Comparison of ENCODE assay signal across 10 cellular contexts in the genomic region with DNA sequence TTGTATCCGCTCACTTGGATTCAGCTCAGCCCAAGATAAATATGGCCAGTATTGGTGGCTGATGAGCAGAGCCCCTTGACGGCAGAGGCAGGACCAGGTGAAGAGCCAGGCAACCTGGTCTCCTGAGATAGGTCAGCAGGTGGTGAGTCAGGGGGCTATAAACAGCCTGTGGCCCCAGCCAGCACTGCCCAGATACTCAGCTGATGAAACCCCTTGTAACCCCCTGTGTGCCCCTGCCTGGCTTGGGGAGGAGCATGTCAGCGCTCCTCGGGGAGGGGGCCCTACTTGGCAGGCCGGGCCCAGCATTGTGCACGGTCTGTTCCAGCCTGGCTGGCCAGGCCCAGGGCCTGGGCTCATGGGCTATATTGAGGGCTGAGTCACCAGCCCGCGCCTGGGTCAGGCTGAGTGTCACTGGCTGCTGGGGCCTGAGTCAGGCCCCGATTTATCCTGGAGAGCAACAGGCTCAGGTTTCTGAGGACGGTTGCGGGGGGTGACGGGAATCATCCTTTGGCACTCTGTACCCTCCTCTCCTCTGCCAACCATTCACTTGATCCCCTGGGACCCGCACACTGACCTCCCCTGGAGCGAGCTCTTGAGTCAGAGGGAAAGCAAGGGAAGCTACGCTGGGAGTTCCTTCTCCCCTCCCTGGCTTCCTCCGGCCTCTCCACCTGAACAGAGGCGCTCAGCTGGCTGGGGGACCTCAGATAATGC. TPM values are rescaled to one million over a fixed set of nuclear protein-coding genes. Genes with fewer than 3 reads are reported as not detected.
DNase-seq lines count a peak whose midpoint lies in the region; ATAC-seq, FAIRE-seq and TF ChIP-seq lines count a peak whose summit lies in the region.
"Had no signal": no experiment of that assay in that cellular context is flagged by ENCODE, and none has a peak within 500 bp of the region (broad histone marks: within the 10 kb centered on the region; RNA-seq: fewer than 3 reads in every experiment).

No MANE protein-coding gene starts in this region.

- FAIRE-seq in bronchial epithelial cell (lab: Jason Lieb, UNC) (no peak), kidney (lab: Jason Lieb, UNC) (no peak)

- CTCF ChIA-PET in activated CD8-positive, alpha-beta T cell treated with anti-CD3 and anti-CD28 coated beads for 36 hours (lab: Charles Lee), result interaction anchor here (1.0 to 1.2 kb wide), 2 partner anchors 56 to 102 kb away, joined by 3 read pairs; no protein-coding TSS in a partner anchor

- TF ChIP-seq CTCF in bronchial epithelial cell (IDR thresholded peaks at IDR 0.05; ENCODE audit: insufficient read depth, low read length, severe bottlenecking) (no peak), kidney (IDR thresholded peaks at IDR 0.05; ENCODE audit: borderline replicate concordance, extremely low read depth, insufficient read depth) (no peak), type B pancreatic cell (conservative IDR thresholded peaks at IDR 0.05) (no peak)
- no peak for TF ChIP-seq CTCF in activated CD8-positive, alpha-beta T cell treated with anti-CD3 and anti-CD28 coated beads for 36 hours (IDR thresholded peaks at IDR 0.05)

- H3K9ac ChIP-seq in HUES48 (ENCODE audit: low read depth, low read length) (no peak overlapping the region), kidney (ENCODE audit: low read length in 2 of 2) (no peak overlapping the region)

- H3K9me3 Mint-ChIP-seq in type B pancreatic cell, result no peaks in the 10 kb centered on the region
- H3K9me3 Mint-ChIP-seq in activated CD8-positive, alpha-beta T cell treated with anti-CD3 and anti-CD28 coated beads for 36 hours, result no peaks in the 10 kb centered on the region
- H3K9me3 Mint-ChIP-seq: central memory CD8-positive, alpha-beta T cell had no signal

- H3K36me3 ChIP-seq in HUES48 (ENCODE audit: control insufficient read depth, insufficient read depth, low read length), result no peaks in the 10 kb centered on the region
- H3K36me3 ChIP-seq in bronchial epithelial cell (ENCODE audit: control insufficient read depth, insufficient read depth, low read length), result no peaks in the 10 kb centered on the region
- no peaks in the 10 kb centered on the region for H3K36me3 ChIP-seq in kidney (ENCODE audit: control insufficient read depth in 1 of 2, insufficient read depth in 2 of 2, low read length in 2 of 2)
- H3K36me3 ChIP-seq: WERI-Rb-1 had no signal

- peaks cover 16% of the 10 kb centered on the region for H3K4me1 Mint-ChIP-seq in type B pancreatic cell (ENCODE audit: unreplicated experiment)
- peaks cover 15% of the 10 kb centered on the region for H3K4me1 Mint-ChIP-seq in activated CD8-positive, alpha-beta T cell treated with anti-CD3 and anti-CD28 coated beads for 36 hours (ENCODE audit: low read depth)

- H3K27me3 Mint-ChIP-seq in type B pancreatic cell, result peaks cover 7% of the 10 kb centered on the region
- H3K27me3 Mint-ChIP-seq in activated CD8-positive, alpha-beta T cell treated with anti-CD3 and anti-CD28 coated beads for 36 hours, result peaks cover 38% of the 10 kb centered on the region

- H3K27ac ChIP-seq in HUES48 (ENCODE audit: low read depth, low read length) (peak overlapping the region; percentile 59), kidney (ENCODE audit: low read depth in 2 of 2, low read length in 2 of 2) (no peak overlapping the region)
- H3K27ac ChIP-seq: WERI-Rb-1 had no signal

- no peak for ATAC-seq in activated CD8-positive, alpha-beta T cell treated with anti-CD3 and anti-CD28 coated beads for 36 hours
- ATAC-seq in HG02759 (IDR thresholded peaks at IDR 0.05; ENCODE audit: unreplicated experiment), result no peak

- POLR2A ChIA-PET in activated CD8-positive, alpha-beta T cell treated with anti-CD3 and anti-CD28 coated beads for 36 hours (lab: Charles Lee), result interaction anchor here (0.6 kb wide), 2 partner anchors 36 to 275 kb away, joined by 3 read pairs; no protein-coding TSS in a partner anchor

- DNase-seq in bronchial epithelial cell (ENCODE audit: low read depth) (peak; percentile 32), kidney (peak; percentile 58), type B pancreatic cell (ENCODE audit: extremely low spot score, unreplicated experiment) (no peak), NCI-H2171 (lab: John Stamatoyannopoulos, UW) (no peak)
- no peak for DNase-seq in activated CD8-positive, alpha-beta T cell treated with anti-CD3 and anti-CD28 coated beads for 36 hours
- DNase-seq: midbrain, WERI-Rb-1 had no signal

- H3K9me3 ChIP-seq in HUES48 (ENCODE audit: control insufficient read depth, insufficient read depth, low read length) (no peaks in the 10 kb centered on the region), kidney (ENCODE audit: control insufficient read depth in 1 of 2, low read length in 2 of 2) (no peaks in the 10 kb centered on the region)

- H3K27ac Mint-ChIP-seq in type B pancreatic cell, result peak overlapping the region; percentile 23
- H3K27ac Mint-ChIP-seq in activated CD8-positive, alpha-beta T cell treated with anti-CD3 and anti-CD28 coated beads for 36 hours, result no peak overlapping the region

- peak overlapping the region; percentile 60 for H3K4me3 Mint-ChIP-seq in type B pancreatic cell
- H3K4me3 Mint-ChIP-seq in activated CD8-positive, alpha-beta T cell treated with anti-CD3 and anti-CD28 coated beads for 36 hours, result no peak overlapping the region
- H3K4me3 Mint-ChIP-seq: central memory CD8-positive, alpha-beta T cell had no signal

- H3K27me3 ChIP-seq in HUES48 (ENCODE audit: control insufficient read depth, insufficient read depth, low read length), result peaks cover 29% of the 10 kb centered on the region
- peaks cover 17% of the 10 kb centered on the region for H3K27me3 ChIP-seq in bronchial epithelial cell (ENCODE audit: control insufficient read depth, insufficient read depth, low read length)

- H3K36me3 Mint-ChIP-seq in type B pancreatic cell, result no peaks in the 10 kb centered on the region
- no peaks in the 10 kb centered on the region for H3K36me3 Mint-ChIP-seq in activated CD8-positive, alpha-beta T cell treated with anti-CD3 and anti-CD28 coated beads for 36 hours (ENCODE audit: low read depth)

- intact Hi-C loops in kidney (cut with DNase I), result no loop called here
- intact Hi-C loops in activated CD8-positive, alpha-beta T cell treated with anti-CD3 and anti-CD28 coated beads for 36 hours (cut with micrococcal nuclease), result no loop called here

- H3K4me1 ChIP-seq in HUES48 (ENCODE audit: control insufficient read depth, insufficient read depth, low read length), result peaks cover 28% of the 10 kb centered on the region
- peaks cover 0 to 6% of the 10 kb centered on the region in 2 donors for H3K4me1 ChIP-seq in kidney (ENCODE audit: control insufficient read depth in 1 of 2, insufficient read depth in 1 of 2, low read depth in 1 of 2, low read length in 2 of 2)

- H3K4me3 ChIP-seq in HUES48 (ENCODE audit: low read depth, low read length) (no peak overlapping the region), bronchial epithelial cell (ENCODE audit: low read depth, low read length) (no peak overlapping the region), kidney (ENCODE audit: low read length in 2 of 2) (no peak overlapping the region)

RNA-seq across cellular contexts. Expression of a gene that starts 2.8 kb away (rescaled TPM):
- total RNA-seq in bronchial epithelial cell (0.64 and 1.8 TPM in 2 replicates), kidney (12.2 TPM), type B pancreatic cell (ENCODE audit: low replicate concordance) (20.3 and 54.0 TPM in 2 replicates)
- polyA plus RNA-seq in kidney (ENCODE audit: insufficient read depth, low read depth, low replicate concordance), result 2.8 TPM
- total RNA-seq in activated CD8-positive, alpha-beta T cell treated with anti-CD3 and anti-CD28 coated beads for 36 hours, result under 1 TPM; 0.14 to 0.16 TPM

RNA-seq across cellular contexts. Expression of a gene that starts 35.3 kb away (rescaled TPM):
- total RNA-seq in bronchial epithelial cell, result 108 and 132 TPM in 2 replicates
- 161 TPM for total RNA-seq in kidney
- polyA plus RNA-seq in kidney (ENCODE audit: insufficient read depth, low read depth, low replicate concordance), result 684 TPM
- 144 and 157 TPM in 2 replicates for total RNA-seq in type B pancreatic cell (ENCODE audit: low replicate concordance)
- 100 to 1,000 TPM; 109 to 113 TPM for total RNA-seq in activated CD8-positive, alpha-beta T cell treated with anti-CD3 and anti-CD28 coated beads for 36 hours

RNA-seq across cellular contexts. Expression of a gene that starts 35.6 kb away (rescaled TPM):
- 0.26 and 0.64 TPM in 2 replicates for total RNA-seq in bronchial epithelial cell
- total RNA-seq in kidney, result 4.2 TPM
- polyA plus RNA-seq in kidney (ENCODE audit: insufficient read depth, low read depth, low replicate concordance), result 1.4 TPM
- total RNA-seq in type B pancreatic cell (ENCODE audit: low replicate concordance), result 4.2 and 44.2 TPM in 2 replicates
- total RNA-seq in activated CD8-positive, alpha-beta T cell treated with anti-CD3 and anti-CD28 coated beads for 36 hours, result 1 to 10 TPM; 7.6 to 9.6 TPM

RNA-seq across cellular contexts. Expression of a gene that starts 51.8 kb away (rescaled TPM):
- total RNA-seq in bronchial epithelial cell (not detected in 2 replicates), kidney (not detected), type B pancreatic cell (ENCODE audit: low replicate concordance) (not detected in 2 replicates)
- polyA plus RNA-seq in kidney (ENCODE audit: insufficient read depth, low read depth, low replicate concordance), result not detected
- not detected for total RNA-seq in activated CD8-positive, alpha-beta T cell treated with anti-CD3 and anti-CD28 coated beads for 36 hours

Comparison
In these comparisons a context has a peak if more than half of its experiments do, and no peak if none do; other contexts are left out.
1. DNase-seq: peak in bronchial epithelial cell (single experiment) and kidney (single experiment); none in type B pancreatic cell (single experiment), activated CD8-positive, alpha-beta T cell treated with anti-CD3 and anti-CD28 coated beads for 36 hours (single experiment) and NCI-H2171 (single experiment).